21 cellular contexts compared by ENCODE assay signal in genomic region chr7:318476-319266, GRCh38. TPM values are rescaled to one million over a fixed set of nuclear protein-coding genes. Genes with fewer than 3 reads are reported as not detected.
DNase-seq lines count a peak whose midpoint lies in the region; ATAC-seq, FAIRE-seq and TF ChIP-seq lines count a peak whose summit lies in the region.
"Had no signal": no experiment of that assay in that cellular context is flagged by ENCODE, and none has a peak within 500 bp of the region (broad histone marks: within the 10 kb centered on the region; RNA-seq: fewer than 3 reads in every experiment).

No MANE protein-coding gene starts in this region.

- H3K27me3 ChIP-seq in SK-N-SH (ENCODE audit: insufficient read depth), result peaks cover 73% of the 10 kb centered on the region
- peaks cover 4 to 59% of the 10 kb centered on the region in 2 experiments; a peak in 4 of 5 replicates for H3K27me3 ChIP-seq in HepG2 (ENCODE audit: control insufficient read depth in 1 of 2, insufficient read depth in 2 of 2, low read length in 2 of 2)
- peaks cover 9 to 17% (median 12%) of the 10 kb centered on the region in 3 donors for H3K27me3 ChIP-seq in skeletal muscle tissue (ENCODE audit: control insufficient read depth in 3 of 3, insufficient read depth in 3 of 3, low read length in 3 of 3)
- H3K27me3 ChIP-seq: BLaER1 had no signal

- no peak overlapping the region for H3K4me3 ChIP-seq in SK-N-SH (ENCODE audit: low read depth in 2 of 2, low read length in 1 of 2)
- H3K4me3 ChIP-seq in HepG2 (replicated peaks in 1 of 3; ENCODE audit: insufficient read depth in 1 of 3, low read depth in 2 of 3, low read length in 3 of 3), result peak overlapping the region in 1 of 3 experiments; percentile 41; a peak in 1 of 6 replicates
- peak overlapping the region in 1 of 3 donors; percentile 12 for H3K4me3 ChIP-seq in skeletal muscle tissue (ENCODE audit: low read length in 3 of 3)
- H3K4me3 ChIP-seq: BLaER1, GM23338, lung had no signal

- H3K4me2 ChIP-seq in SK-N-SH (no peak overlapping the region), HepG2 (ENCODE audit: low read depth, low read length) (peak overlapping the region; percentile 70)
- H3K4me2 ChIP-seq: BLaER1, GM23338 had no signal

- BruUV-seq in HepG2 (replicated peaks; lab: Mats Ljungman, UMichigan), result no TSS peak

- H3K4me1 ChIP-seq in SK-N-SH (ENCODE audit: control insufficient read depth in 1 of 2, insufficient read depth in 2 of 2, low read depth in 1 of 2, low read length in 1 of 2) (peaks cover 0 to 16% of the 10 kb centered on the region in 2 experiments; a peak in 1 of 4 replicates), HepG2 (ENCODE audit: insufficient read depth, low read length) (peaks cover 61% of the 10 kb centered on the region), skeletal muscle tissue (ENCODE audit: control insufficient read depth in 3 of 3, insufficient read depth in 3 of 3, low read length in 3 of 3) (peaks cover 18 to 34% (median 20%) of the 10 kb centered on the region in 3 donors)

- H2AFZ ChIP-seq in SK-N-SH (ENCODE audit: low read depth) (no peak overlapping the region), HepG2 (ENCODE audit: low read length) (no peak overlapping the region)
- H2AFZ ChIP-seq: GM23338 had no signal

- in situ Hi-C loops in HepG2 (cut with HindIII; ENCODE audit: extremely low pct_ligation_motif_present, low pct_unique_long_range_greater_than_20kb), result no loop called here

- 34% methylated on average over 17 of the region's 20 CpGs for WGBS in SK-N-SH (ENCODE audit: low lambda C conversion rate)
- 0% methylated on average over 17 of the region's 20 CpGs for WGBS in HepG2 (ENCODE audit: low lambda C conversion rate)

- no peak for TF ChIP-seq EP300 in SK-N-SH (IDR thresholded peaks at IDR 0.05; ENCODE audit: borderline replicate concordance in 1 of 2, low read depth in 1 of 2, low read length in 1 of 2)
- TF ChIP-seq EP300 in HepG2 (IDR thresholded peaks at IDR 0.05; ENCODE audit: low read depth in 2 of 2, low read length in 2 of 2), result peak in 1 of 2 experiments; percentile 76; a peak in 2 of 4 replicates
- peak; percentile 63; the same call in 1 of the 2 replicates for TF ChIP-seq EP300 in HepG2 (CRISPR knock-in tag; IDR thresholded peaks at IDR 0.05; ENCODE audit: borderline replicate concordance)

- TF ChIP-seq CTCF in SK-N-SH (IDR thresholded peaks at IDR 0.05) (no peak), HepG2 (CRISPR knock-in tag; IDR thresholded peaks at IDR 0.05) (no peak; the same call in 1 of the 2 replicates)

- no peak overlapping the region for H3K9ac ChIP-seq in SK-N-SH
- no peak overlapping the region for H3K9ac ChIP-seq in HepG2 (ENCODE audit: insufficient read depth, low read depth, low read length)
- peak overlapping the region; percentile 40 to 60 (median 54) for H3K9ac ChIP-seq in skeletal muscle tissue (ENCODE audit: low read depth in 1 of 3, low read length in 3 of 3)
- H3K9ac ChIP-seq: BLaER1 had no signal

- TF ChIP-seq RAD21 in SK-N-SH (IDR thresholded peaks at IDR 0.05; ENCODE audit: low read length) (no peak), HepG2 (CRISPR knock-in tag; IDR thresholded peaks at IDR 0.05) (no peak)

- no peaks in the 10 kb centered on the region for H3K9me2 ChIP-seq in SK-N-SH

- H3K27ac ChIP-seq in SK-N-SH (ENCODE audit: low read depth in 2 of 2, low read length in 1 of 2) (no peak overlapping the region), HepG2 (ENCODE audit: extremely low read length, insufficient read depth, low read length) (peak overlapping the region; percentile 6), skeletal muscle tissue (ENCODE audit: low read depth, low read length) (peak overlapping the region; percentile 81)
- H3K27ac ChIP-seq: 22Rv1, BLaER1 had no signal

- ATAC-seq in HepG2, result peak; percentile 90
- no peak for ATAC-seq in activated CD4-positive, CD25-positive, alpha-beta regulatory T cell treated with anti-CD3 and anti-CD28 coated beads, Interleukin-2, amount 50 U/mL, for 24 hours
- ATAC-seq: GM23338 had no signal

- POLR2A ChIA-PET in SK-N-SH (lab: Yijun Ruan, JAX) (no interaction called here), HepG2 (lab: Yijun Ruan, JAX) (interaction anchor here (0.6 to 1.6 kb wide), 2 partner anchors 54 to 768 kb away, joined by 3 to 6 read pairs; no protein-coding TSS in a partner anchor)

- H3K79me2 ChIP-seq in SK-N-SH (ENCODE audit: insufficient read depth) (no peaks in the 10 kb centered on the region), HepG2 (ENCODE audit: insufficient read depth, low read length) (no peaks in the 10 kb centered on the region)

- no peak for TF ChIP-seq POLR2A in HepG2 (IDR thresholded peaks at IDR 0.05; ENCODE audit: insufficient read depth in 1 of 2, low read depth in 2 of 2, low read length in 2 of 2)

- peak; percentile 45 for DNase-seq in DMS 273 (lab: John Stamatoyannopoulos, UW; ENCODE audit: unreplicated experiment)
- no peak for DNase-seq in DMS 273 treated with DMSO at 0.1 percent for 48 hours (lab: John Stamatoyannopoulos, UW)
- DNase-seq in SK-N-SH, result peak; percentile 73
- peak; percentile 88 for DNase-seq in HepG2 (ENCODE audit: low spot score)
- DNase-seq in posterior vena cava (ENCODE audit: low spot score), result no peak
- DNase-seq in head of caudate nucleus, result no peak
- DNase-seq: activated CD4-positive, alpha-beta T cell treated with anti-CD3 and anti-CD28 coated beads for 1 hour; activated effector memory CD4-positive, alpha-beta T cell treated with anti-CD3 and anti-CD28 coated beads, Interleukin-2, amount 50 U/mL, for 16 hours; amniotic stem cell; NCI-H146; stimulated activated CD4-positive, alpha-beta T cell treated with anti-CD3 and anti-CD28 coated beads, Interleukin-15, amount 100 ng/mL, for 24 hours; stimulated activated naive CD4-positive, alpha-beta T cell treated with Interleukin-2 at 50 U/mL for 16 hours; T-helper 2 cell; trophoblast cell had no signal

- H3F3A ChIP-seq in SK-N-SH (replicated peaks; ENCODE audit: insufficient read depth), result no peaks in the 10 kb centered on the region

- H3K9me3 ChIP-seq in SK-N-SH, result no peaks in the 10 kb centered on the region
- no peaks in the 10 kb centered on the region for H3K9me3 ChIP-seq in HepG2 (ENCODE audit: low read length)
- no peaks in the 10 kb centered on the region for H3K9me3 ChIP-seq in skeletal muscle tissue (ENCODE audit: control insufficient read depth in 3 of 3, low read length in 3 of 3)
- H3K9me3 ChIP-seq: BLaER1 had no signal

- H3K36me3 ChIP-seq in SK-N-SH (replicated peaks in 1 of 2; ENCODE audit: control insufficient read depth in 1 of 2, insufficient read depth in 2 of 2, low read length in 1 of 2), result peaks cover 0 to 5% of the 10 kb centered on the region in 2 experiments
- H3K36me3 ChIP-seq in HepG2 (replicated peaks in 1 of 2; ENCODE audit: control insufficient read depth in 1 of 2, insufficient read depth in 2 of 2, low read length in 2 of 2), result no peaks in the 10 kb centered on the region
- H3K36me3 ChIP-seq in skeletal muscle tissue (ENCODE audit: control insufficient read depth in 3 of 3, insufficient read depth in 3 of 3, low read length in 3 of 3), result no peaks in the 10 kb centered on the region
- H3K36me3 ChIP-seq: BLaER1 had no signal

- FAIRE-seq in HepG2 (lab: Jason Lieb, UNC), result peak; percentile 91
- FAIRE-seq: endometrium had no signal

- intact Hi-C loops in HepG2 (cut with micrococcal nuclease; ENCODE audit: unreplicated experiment) (no loop called here), posterior vena cava (cut with DNase I) (loop anchor here in 1 of 2 donors (5.0 kb wide), 1 partner anchor 544 kb away; no protein-coding TSS in a partner anchor), head of caudate nucleus (cut with DNase I) (no loop called here)

- CTCF ChIA-PET in SK-N-SH (lab: Yijun Ruan, JAX) (interaction anchor here (0.5 to 4.5 kb wide), 13 partner anchors 10 to 633 kb away, joined by 3 to 24 read pairs (median 4); no protein-coding TSS in a partner anchor), HepG2 (lab: Yijun Ruan, JAX; ENCODE audit: low intra/inter-chr PET ratio, low total read pairs) (no interaction called here)

- H4K20me1 ChIP-seq in SK-N-SH (ENCODE audit: insufficient read depth), result peaks cover 3% of the 10 kb centered on the region; the same call in 1 of the 2 replicates
- no peaks in the 10 kb centered on the region for H4K20me1 ChIP-seq in HepG2 (ENCODE audit: insufficient read depth, low read length)
- H4K20me1 ChIP-seq: BLaER1 had no signal

TF ChIP-seq in SK-N-SH, 30 proteins besides CTCF, POLR2A, EP300 and RAD21 (continues in another document):
- TF ChIP-seq MEF2A (IDR thresholded peaks at IDR 0.05; ENCODE audit: borderline replicate concordance, low read depth) (no peak), RFX5 (IDR thresholded peaks at IDR 0.05; ENCODE audit: low read length) (no peak)

TF ChIP-seq in HepG2, 621 proteins besides CTCF, POLR2A, EP300 and RAD21 (continues in another document):
- TF ChIP-seq TOPORS (CRISPR knock-in tag; IDR thresholded peaks at IDR 0.05) (no peak), PHF20 (CRISPR knock-in tag; IDR thresholded peaks at IDR 0.05) (no peak), BRCA1 (CRISPR knock-in tag; IDR thresholded peaks at IDR 0.05) (no peak)

RNA-seq across cellular contexts. Expression of gene FOXL3, which starts 28.7 kb away (rescaled TPM):
- polyA plus RNA-seq in SK-N-SH (2012; rRNA removed), result not detected in 2 replicates
- polyA plus RNA-seq in SK-N-SH (2012; cell fraction: cytosol; rRNA removed), result not detected in 2 replicates
- polyA plus RNA-seq in SK-N-SH (2012; cell fraction: nucleus; rRNA removed), result not detected in 2 replicates
- not detected in 2 replicates for total RNA-seq in HepG2 (2016; rRNA removed; fragmentation: Illumina TruSeq; extraction: Trizol)
- not detected in 2 replicates for total RNA-seq in HepG2 (2016; cell fraction: cytosol; rRNA removed; fragmentation: Illumina TruSeq; extraction: Trizol; ENCODE audit: low read depth)
- not detected in 2 replicates for total RNA-seq in HepG2 (2016; cell fraction: insoluble cytoplasmic fraction; rRNA removed; fragmentation: Illumina TruSeq; extraction: Trizol)
- total RNA-seq in HepG2 (2016; cell fraction: membrane; rRNA removed; fragmentation: Illumina TruSeq; extraction: Trizol), result not detected in 2 replicates
- not detected in 2 replicates for total RNA-seq in HepG2 (2016; cell fraction: nucleus; rRNA removed; fragmentation: Illumina TruSeq; extraction: Trizol)
- polyA plus RNA-seq in HepG2 (2011; rRNA removed), result not detected in 2 replicates
- polyA plus RNA-seq in HepG2 (2011; cell fraction: cytosol; rRNA removed), result not detected in 2 replicates
- not detected in 2 replicates for polyA plus RNA-seq in HepG2 (2011; cell fraction: nucleus; rRNA removed)
- not detected in 2 replicates for polyA plus RNA-seq in HepG2 (2012)
- not detected in 2 replicates for polyA plus RNA-seq in HepG2 (2016; cell fraction: cytosol; fragmentation: Illumina TruSeq; extraction: Trizol; ENCODE audit: low read depth)
- polyA plus RNA-seq in HepG2 (2016; cell fraction: insoluble cytoplasmic fraction; fragmentation: Illumina TruSeq; extraction: Trizol; ENCODE audit: low read depth), result not detected in 2 replicates
- not detected in 2 replicates for polyA plus RNA-seq in HepG2 (2016; cell fraction: membrane; fragmentation: Illumina TruSeq; extraction: Trizol; ENCODE audit: low read depth)
- not detected in 2 replicates for polyA plus RNA-seq in HepG2 (2016; cell fraction: nucleus; fragmentation: Illumina TruSeq; extraction: Trizol; ENCODE audit: insufficient read depth, low read depth)
- polyA minus RNA-seq in HepG2 (2011; rRNA and poly(A)+ RNA removed; ENCODE audit: low replicate concordance), result not detected in 2 replicates
- polyA minus RNA-seq in HepG2 (2011; cell fraction: cytosol; rRNA and poly(A)+ RNA removed), result not detected in 2 replicates
- polyA minus RNA-seq in HepG2 (2011; cell fraction: nucleus; rRNA and poly(A)+ RNA removed), result not detected in 2 replicates
- not detected for total RNA-seq in skeletal muscle tissue
- total RNA-seq in posterior vena cava, result not detected
- total RNA-seq: GM23338, lung had no signal
- polyA plus RNA-seq: GM23338, lung had no signal

Comparison
In these comparisons a context has a peak if more than half of its experiments do, and no peak if none do; other contexts are left out.
1. DNase-seq: peak in DMS 273 (single experiment), SK-N-SH (single experiment) and HepG2 (single experiment); none in DMS 273 treated with DMSO at 0.1 percent for 48 hours (single experiment), posterior vena cava (single experiment) and head of caudate nucleus (0 of 42).
2. H3K27ac ChIP-seq: peak in HepG2 (single experiment) and skeletal muscle tissue (single experiment); none in SK-N-SH (0 of 2).
3. H3K9ac ChIP-seq: peak in skeletal muscle tissue (3 of 3); none in SK-N-SH (single experiment) and HepG2 (single experiment).